Comparison of ENCODE assay signal across 24 cellular contexts in genomic region chr9:116344416-116344815, GRCh38.
"Had no signal": no experiment of that assay in that cellular context is flagged by ENCODE, and none has a peak within 500 bp of the region (broad histone marks: within the 10 kb centered on the region; RNA-seq: fewer than 3 reads in every experiment).

No MANE protein-coding gene starts in this region.

- H2AFZ ChIP-seq: neural progenitor cell had no signal

- H3K4me2 ChIP-seq: neural progenitor cell had no signal

- H3K9ac ChIP-seq: neural progenitor cell had no signal

- H3K4me3 ChIP-seq: neural progenitor cell, pancreas, prostate gland, right lobe of liver, sigmoid colon, stomach, thoracic aorta, thyroid gland, tibial nerve, upper lobe of left lung, vagina had no signal

- H3K27ac ChIP-seq: neural progenitor cell, neutrophil, pancreas, prostate gland, right lobe of liver, sigmoid colon, stomach, thoracic aorta, thyroid gland, tibial nerve, upper lobe of left lung, vagina had no signal

- H3K9me3 ChIP-seq: neutrophil, pancreas, prostate gland, right lobe of liver, sigmoid colon, stomach, thoracic aorta, thyroid gland, tibial nerve, upper lobe of left lung, vagina had no signal

- H3K36me3 ChIP-seq: neural progenitor cell, neutrophil, pancreas, prostate gland, right lobe of liver, sigmoid colon, thyroid gland, upper lobe of left lung had no signal

- H3K4me1 ChIP-seq: pancreas, prostate gland, right lobe of liver, sigmoid colon, stomach, tibial nerve, upper lobe of left lung, vagina had no signal

- ATAC-seq: natural killer cell; pancreas; right lobe of liver; stimulated activated effector memory CD8-positive, alpha-beta T cell treated with anti-CD3 and anti-CD28 coated beads, Interleukin-12 subunit alpha, Interleukin-12 subunit beta, amount 100 ng/mL, for 72 hours; stimulated activated naive B cell treated with anti-CD40 and anti-IgM and Interleukin-4, amounts not matched to agents 10 μg/mL and 1 μg/mL and 100 μg/mL, for 72 hours had no signal

- DNase-seq: natural killer cell; nucleus accumbens; pancreas; retina; right lobe of liver; sigmoid colon; small intestine; stimulated activated CD4-positive, alpha-beta T cell treated with anti-CD3 and anti-CD28 coated beads, Interleukin-15, amount 100 ng/mL, for 24 hours; stimulated activated CD4-positive, alpha-beta T cell treated with anti-CD3 and anti-CD28 coated beads, Interleukin-2, amount 100 ng/mL, for 24 hours; stimulated activated CD4-positive, alpha-beta T cell treated with anti-CD3 and anti-CD28 coated beads, Interleukin-2, amount 100 ng/mL, for 48 hours; stimulated activated CD4-positive, alpha-beta T cell treated with anti-CD3 and anti-CD28 coated beads, Interleukin-4, amount 100 ng/mL, for 24 hours; stimulated activated naive B cell treated with anti-CD40 and anti-IgM and Interleukin-4, amounts not matched to agents 10 μg/mL and 1 μg/mL and 100 μg/mL, for 72 hours; stimulated activated naive CD4-positive, alpha-beta T cell treated with Interleukin-2 at 50 U/mL for 16 hours; stomach; thyroid gland; trophoblast cell had no signal

- H3K27me3 ChIP-seq: neutrophil, pancreas, right lobe of liver, sigmoid colon, stomach, thyroid gland, tibial nerve, upper lobe of left lung, vagina had no signal
